In the genomic region with DNA sequence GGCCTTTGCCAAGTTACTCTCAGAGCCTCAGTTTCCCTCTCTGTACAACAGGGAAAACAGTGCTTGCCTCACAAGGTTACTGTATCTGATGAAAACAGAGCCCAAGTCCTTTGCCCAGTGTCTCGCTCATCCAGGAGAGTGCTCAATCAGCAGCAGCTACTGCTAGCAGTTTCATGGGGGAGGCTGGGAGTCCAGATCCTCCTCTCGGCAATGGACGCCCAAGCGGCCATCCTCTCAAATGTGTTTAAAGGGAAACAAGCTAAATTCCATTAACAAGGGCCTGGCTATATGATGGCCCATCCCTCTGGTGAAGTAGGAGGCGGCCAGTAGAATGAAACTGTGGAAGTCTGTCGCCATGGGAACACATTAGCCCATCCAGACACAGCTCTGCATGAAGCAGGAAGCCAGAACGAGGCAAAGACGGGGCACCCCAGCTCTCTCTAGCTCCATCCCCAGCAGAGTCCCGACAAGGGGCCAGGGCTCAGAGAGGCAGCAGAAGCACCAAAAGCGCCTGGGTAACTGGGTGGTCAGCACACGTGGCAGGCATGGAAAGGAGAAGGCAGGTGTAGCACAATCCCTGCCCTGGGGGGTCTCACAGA, we compare ENCODE assay signal across 8 cellular contexts. TPM values are rescaled to one million over a fixed set of nuclear protein-coding genes. Genes with fewer than 3 reads are reported as not detected.
DNase-seq lines count a peak whose midpoint lies in the region; ATAC-seq and TF ChIP-seq lines count a peak whose summit lies in the region.

No MANE protein-coding gene starts in this region.

- no peak for TF ChIP-seq EP300 in transverse colon (IDR thresholded peaks at IDR 0.05; ENCODE audit: low read depth)

- no peaks in the 10 kb centered on the region for H3K9me3 Mint-ChIP-seq in activated CD8-positive, alpha-beta T cell treated with anti-CD3 and anti-CD28 coated beads for 36 hours
- H3K9me3 Mint-ChIP-seq in activated CD8-positive, alpha-beta T cell treated with anti-CD3 and anti-CD28 coated beads, Interleukin-2, amount 10 ng/mL, durations not matched to agents 7 days and 5 days (ENCODE audit: insufficient read depth): no peaks in the 10 kb centered on the region
- H3K9me3 Mint-ChIP-seq in mesothelial cell of epicardium: no peaks in the 10 kb centered on the region
- no peaks in the 10 kb centered on the region for H3K9me3 Mint-ChIP-seq in activated naive CD8-positive, alpha-beta T cell treated with anti-CD3 and anti-CD28 coated beads, Interleukin-2, amount 50 U/mL, for 24 hours

- H3K4me1 Mint-ChIP-seq in activated CD8-positive, alpha-beta T cell treated with anti-CD3 and anti-CD28 coated beads for 36 hours (ENCODE audit: low read depth): peaks cover 81% of the 10 kb centered on the region
- H3K4me1 Mint-ChIP-seq in activated CD8-positive, alpha-beta T cell treated with anti-CD3 and anti-CD28 coated beads, Interleukin-2, amount 10 ng/mL, durations not matched to agents 7 days and 5 days (ENCODE audit: low read depth): peaks cover 56% of the 10 kb centered on the region
- H3K4me1 Mint-ChIP-seq in mesothelial cell of epicardium: peaks cover 59% of the 10 kb centered on the region
- H3K4me1 Mint-ChIP-seq in activated naive CD8-positive, alpha-beta T cell treated with anti-CD3 and anti-CD28 coated beads, Interleukin-2, amount 50 U/mL, for 24 hours: peaks cover 88% of the 10 kb centered on the region

- no peaks in the 10 kb centered on the region for H3K27me3 ChIP-seq in brain microvascular endothelial cell (replicated peaks)
- no peaks in the 10 kb centered on the region for H3K27me3 ChIP-seq in transverse colon
- no peaks in the 10 kb centered on the region for H3K27me3 ChIP-seq in PC-9 (ENCODE audit: insufficient read depth, low read depth)

- no peak for TF ChIP-seq POLR2A in transverse colon (IDR thresholded peaks at IDR 0.05)

- H3K36me3 ChIP-seq in brain microvascular endothelial cell (replicated peaks): peaks cover 2% of the 10 kb centered on the region
- no peaks in the 10 kb centered on the region for H3K36me3 ChIP-seq in transverse colon
- no peaks in the 10 kb centered on the region for H3K36me3 ChIP-seq in PC-9 (ENCODE audit: low read depth)

- no TSS peak for BruUV-seq in PC-9 (replicated peaks; lab: Mats Ljungman, UMichigan)

- H3K4me3 Mint-ChIP-seq in activated CD8-positive, alpha-beta T cell treated with anti-CD3 and anti-CD28 coated beads for 36 hours: no peak overlapping the region
- H3K4me3 Mint-ChIP-seq in activated CD8-positive, alpha-beta T cell treated with anti-CD3 and anti-CD28 coated beads, Interleukin-2, amount 10 ng/mL, durations not matched to agents 7 days and 5 days: no peak overlapping the region
- H3K4me3 Mint-ChIP-seq in mesothelial cell of epicardium: no peak overlapping the region
- no peak overlapping the region for H3K4me3 Mint-ChIP-seq in activated naive CD8-positive, alpha-beta T cell treated with anti-CD3 and anti-CD28 coated beads, Interleukin-2, amount 50 U/mL, for 24 hours

- no peak overlapping the region for H2AFZ ChIP-seq in PC-9

- DNase-seq in activated CD8-positive, alpha-beta T cell treated with anti-CD3 and anti-CD28 coated beads for 36 hours: no peak
- no peak for DNase-seq in activated CD8-positive, alpha-beta T cell treated with anti-CD3 and anti-CD28 coated beads, Interleukin-2, amount 10 ng/mL, durations not matched to agents 7 days and 5 days
- DNase-seq in brain microvascular endothelial cell (peak; percentile 32), mesothelial cell of epicardium (ENCODE audit: low spot score in 2 of 2, unreplicated experiment in 2 of 2) (no peak), transverse colon (no peak), PC-9 (no peak)
- DNase-seq in activated naive CD8-positive, alpha-beta T cell treated with anti-CD3 and anti-CD28 coated beads, Interleukin-2, amount 50 U/mL, for 24 hours: no peak

- no peak overlapping the region for H3K4me2 ChIP-seq in PC-9

- ATAC-seq in activated CD8-positive, alpha-beta T cell treated with anti-CD3 and anti-CD28 coated beads for 36 hours: no peak
- no peak for ATAC-seq in activated CD8-positive, alpha-beta T cell treated with anti-CD3 and anti-CD28 coated beads, Interleukin-2, amount 10 ng/mL, durations not matched to agents 7 days and 5 days
- ATAC-seq in HG02623 (IDR thresholded peaks at IDR 0.05; ENCODE audit: unreplicated experiment): no peak
- ATAC-seq in activated naive CD8-positive, alpha-beta T cell treated with anti-CD3 and anti-CD28 coated beads, Interleukin-2, amount 50 U/mL, for 24 hours: no peak

- peaks cover 57 to 82% (median 62%) of the 10 kb centered on the region in 4 donors for H3K4me1 ChIP-seq in transverse colon
- H3K4me1 ChIP-seq in PC-9 (replicated peaks; ENCODE audit: insufficient read depth): no peaks in the 10 kb centered on the region

- in situ Hi-C loops in brain microvascular endothelial cell (cut with HindIII; ENCODE audit: low pct_ligation_motif_present, low sequenced_read_pairs) (no loop called here), transverse colon (cut with MboI; ENCODE audit: low pct_ligation_motif_present in 1 of 4, low pct_unique_long_range_greater_than_20kb in 1 of 4, low sequenced_read_pairs in 3 of 4) (no loop called here)

- H3K4me3 ChIP-seq in brain microvascular endothelial cell (ENCODE audit: low read depth, low read length): no peak overlapping the region
- no peak overlapping the region for H3K4me3 ChIP-seq in transverse colon
- H3K4me3 ChIP-seq in PC-9: no peak overlapping the region

- H4K20me1 ChIP-seq in PC-9 (ENCODE audit: insufficient read depth): no peaks in the 10 kb centered on the region

- no peaks in the 10 kb centered on the region for H3F3A ChIP-seq in PC-9 (ENCODE audit: insufficient read depth, low read depth)

- H3K27ac ChIP-seq in brain microvascular endothelial cell: no peak overlapping the region
- peak overlapping the region; percentile 76 to 81 (median 79) for H3K27ac ChIP-seq in transverse colon
- H3K27ac ChIP-seq in PC-9: no peak overlapping the region

- POLR2A ChIA-PET in activated CD8-positive, alpha-beta T cell treated with anti-CD3 and anti-CD28 coated beads for 36 hours (lab: Charles Lee): interaction anchor here (1.7 to 5.6 kb wide), 3 partner anchors 9 to 19 kb away, joined by 7 to 27 read pairs (median 16); no protein-coding TSS in a partner anchor
- POLR2A ChIA-PET in activated CD8-positive, alpha-beta T cell treated with anti-CD3 and anti-CD28 coated beads, Interleukin-2, amount 10 ng/mL, durations not matched to agents 7 days and 5 days (lab: Charles Lee): interaction anchor here (2.6 kb wide), 1 partner anchor 9 kb away, joined by 12 read pairs; no protein-coding TSS in a partner anchor
- POLR2A ChIA-PET in PC-9 (lab: Charles Lee; ENCODE audit: unreplicated experiment): interaction anchor here (0.7 kb wide), 1 partner anchor 13 kb away, joined by 4 read pairs; no protein-coding TSS in a partner anchor

- 75% methylated on average over 10 of the region's 11 CpGs; no CpG with 5 or more reads in 1 of the 2 donors for WGBS in transverse colon (ENCODE audit: low coverage in 1 of 2), 2 donors

- H3K27ac Mint-ChIP-seq in activated CD8-positive, alpha-beta T cell treated with anti-CD3 and anti-CD28 coated beads for 36 hours: peak overlapping the region; percentile 21
- no peak overlapping the region for H3K27ac Mint-ChIP-seq in activated CD8-positive, alpha-beta T cell treated with anti-CD3 and anti-CD28 coated beads, Interleukin-2, amount 10 ng/mL, durations not matched to agents 7 days and 5 days
- H3K27ac Mint-ChIP-seq in mesothelial cell of epicardium: peak overlapping the region; percentile 94
- H3K27ac Mint-ChIP-seq in activated naive CD8-positive, alpha-beta T cell treated with anti-CD3 and anti-CD28 coated beads, Interleukin-2, amount 50 U/mL, for 24 hours: no peak overlapping the region

- H3K9me3 ChIP-seq in transverse colon (no peaks in the 10 kb centered on the region), PC-9 (ENCODE audit: insufficient read depth, low read depth) (no peaks in the 10 kb centered on the region)

- peaks cover 13% of the 10 kb centered on the region for H3K36me3 Mint-ChIP-seq in activated CD8-positive, alpha-beta T cell treated with anti-CD3 and anti-CD28 coated beads for 36 hours (ENCODE audit: low read depth)
- peaks cover 16% of the 10 kb centered on the region for H3K36me3 Mint-ChIP-seq in activated CD8-positive, alpha-beta T cell treated with anti-CD3 and anti-CD28 coated beads, Interleukin-2, amount 10 ng/mL, durations not matched to agents 7 days and 5 days (ENCODE audit: low read depth)
- H3K36me3 Mint-ChIP-seq in mesothelial cell of epicardium: no peaks in the 10 kb centered on the region
- H3K36me3 Mint-ChIP-seq in activated naive CD8-positive, alpha-beta T cell treated with anti-CD3 and anti-CD28 coated beads, Interleukin-2, amount 50 U/mL, for 24 hours (ENCODE audit: low read depth): peaks cover 4% of the 10 kb centered on the region

- intact Hi-C loops in activated CD8-positive, alpha-beta T cell treated with anti-CD3 and anti-CD28 coated beads for 36 hours (cut with micrococcal nuclease): no loop called here
- intact Hi-C loops in transverse colon (cut with DNase I; ENCODE audit: low total_unique reads): no loop called here
- intact Hi-C loops in PC-9 (cut with micrococcal nuclease; ENCODE audit: unreplicated experiment): no loop called here

- no peaks in the 10 kb centered on the region for H3K9me2 ChIP-seq in PC-9 (ENCODE audit: insufficient read depth)

- TF ChIP-seq CTCF in activated CD8-positive, alpha-beta T cell treated with anti-CD3 and anti-CD28 coated beads for 36 hours (IDR thresholded peaks at IDR 0.05): no peak
- TF ChIP-seq CTCF in brain microvascular endothelial cell (IDR thresholded peaks at IDR 0.05; ENCODE audit: low read depth, low read length, missing control alignments): no peak
- no peak for TF ChIP-seq CTCF in mesothelial cell of epicardium (IDR thresholded peaks at IDR 0.05; ENCODE audit: unreplicated experiment)
- TF ChIP-seq CTCF in transverse colon (IDR thresholded peaks at IDR 0.05): no peak
- no peak for TF ChIP-seq CTCF in PC-9 (conservative IDR thresholded peaks at IDR 0.05)

- no peaks in the 10 kb centered on the region for H3K79me2 ChIP-seq in PC-9 (ENCODE audit: low read depth)

- CTCF ChIA-PET in activated CD8-positive, alpha-beta T cell treated with anti-CD3 and anti-CD28 coated beads for 36 hours (lab: Charles Lee): interaction anchor here (0.8 to 3.0 kb wide), 4 partner anchors 8 to 32 kb away, joined by 3 to 14 read pairs (median 4); no protein-coding TSS in a partner anchor
- CTCF ChIA-PET in activated CD8-positive, alpha-beta T cell treated with anti-CD3 and anti-CD28 coated beads, Interleukin-2, amount 10 ng/mL, durations not matched to agents 7 days and 5 days (lab: Charles Lee): interaction anchor here (1.7 to 10.1 kb wide), 3 partner anchors 10 to 32 kb away, joined by 5 to 156 read pairs (median 67); no protein-coding TSS in a partner anchor
- CTCF ChIA-PET in PC-9 (lab: Charles Lee): no interaction called here

- H3K27me3 Mint-ChIP-seq in activated CD8-positive, alpha-beta T cell treated with anti-CD3 and anti-CD28 coated beads for 36 hours: no peaks in the 10 kb centered on the region
- no peaks in the 10 kb centered on the region for H3K27me3 Mint-ChIP-seq in activated CD8-positive, alpha-beta T cell treated with anti-CD3 and anti-CD28 coated beads, Interleukin-2, amount 10 ng/mL, durations not matched to agents 7 days and 5 days (ENCODE audit: low read depth)
- no peaks in the 10 kb centered on the region for H3K27me3 Mint-ChIP-seq in mesothelial cell of epicardium (ENCODE audit: low read depth)
- no peaks in the 10 kb centered on the region for H3K27me3 Mint-ChIP-seq in activated naive CD8-positive, alpha-beta T cell treated with anti-CD3 and anti-CD28 coated beads, Interleukin-2, amount 50 U/mL, for 24 hours

RNA-seq across cellular contexts. Expression of gene FAM53B, which starts 35.2 kb away (rescaled TPM):
- total RNA-seq in activated CD8-positive, alpha-beta T cell treated with anti-CD3 and anti-CD28 coated beads for 36 hours: 10 to 100 TPM; 15.1 to 18.0 TPM
- total RNA-seq in activated CD8-positive, alpha-beta T cell treated with anti-CD3 and anti-CD28 coated beads, Interleukin-2, amount 10 ng/mL, durations not matched to agents 7 days and 5 days: 10 to 100 TPM; 19.9 to 21.8 TPM
- 40.7 to 43.0 TPM (median 42.0 TPM) in 3 replicates for total RNA-seq in mesothelial cell of epicardium
- total RNA-seq in transverse colon: 100 to 1,000 TPM in 1 of 4 donors, 10 to 100 TPM in 3; 41.0 to 110 (median 50.0) TPM
- 9.0 and 9.8 TPM in 2 replicates for total RNA-seq in PC-9 (2021)

Comparison
In these comparisons a context has a peak if more than half of its experiments do, and no peak if none do; other contexts are left out.
1. H3K27ac Mint-ChIP-seq: peak in activated CD8-positive, alpha-beta T cell treated with anti-CD3 and anti-CD28 coated beads for 36 hours (single experiment) and mesothelial cell of epicardium (single experiment); none in activated CD8-positive, alpha-beta T cell treated with anti-CD3 and anti-CD28 coated beads, Interleukin-2, amount 10 ng/mL, durations not matched to agents 7 days and 5 days (single experiment) and activated naive CD8-positive, alpha-beta T cell treated with anti-CD3 and anti-CD28 coated beads, Interleukin-2, amount 50 U/mL, for 24 hours (single experiment).
2. H3K27ac ChIP-seq: peak in transverse colon (4 of 4); none in brain microvascular endothelial cell (single experiment) and PC-9 (single experiment).